In genomic region chr13:101451641-101452040, GRCh38 we compare ENCODE assay signal across 1 cellular context.
TF ChIP-seq lines count a peak whose summit lies in the region.

No MANE protein-coding gene starts in this region.

TF ChIP-seq in HCT116, 20 proteins besides CTCF, POLR2A, EP300 and RAD21:
- no peak for TF ChIP-seq EGR1 (IDR thresholded peaks at IDR 0.05; ENCODE audit: low read depth)
- TF ChIP-seq CBX3 (IDR thresholded peaks at IDR 0.05; ENCODE audit: low read depth) = no peak
- TF ChIP-seq ZBTB33 (IDR thresholded peaks at IDR 0.05; ENCODE audit: extremely low read depth, insufficient replicate concordance, low read length) = no peak
- TF ChIP-seq ZNF274 (IDR thresholded peaks at IDR 0.05; ENCODE audit: low read depth, low read length) = no peak
- TF ChIP-seq SP1 (IDR thresholded peaks at IDR 0.05; ENCODE audit: low read depth) = no peak
- no peak for TF ChIP-seq ELF1 (IDR thresholded peaks at IDR 0.05; ENCODE audit: borderline replicate concordance, low read depth)
- TF ChIP-seq FOSL1 (IDR thresholded peaks at IDR 0.05; ENCODE audit: low read depth) = no peak
- TF ChIP-seq POLR2AphosphoS5 (IDR thresholded peaks at IDR 0.05; ENCODE audit: low read depth, low read length) = no peak
- TF ChIP-seq REST (IDR thresholded peaks at IDR 0.05; ENCODE audit: low read depth) = no peak
- TF ChIP-seq SIN3A (IDR thresholded peaks at IDR 0.05; ENCODE audit: low read depth) = no peak
- TF ChIP-seq ATF3 (IDR thresholded peaks at IDR 0.05) = no peak
- no peak for TF ChIP-seq EZH2 (IDR thresholded peaks at IDR 0.05)
- TF ChIP-seq MAX (IDR thresholded peaks at IDR 0.05) = no peak
- no peak for TF ChIP-seq SRF (IDR thresholded peaks at IDR 0.05; ENCODE audit: low read depth)
